Comparison of ENCODE assay signal across 26 cellular contexts in the genomic region with DNA sequence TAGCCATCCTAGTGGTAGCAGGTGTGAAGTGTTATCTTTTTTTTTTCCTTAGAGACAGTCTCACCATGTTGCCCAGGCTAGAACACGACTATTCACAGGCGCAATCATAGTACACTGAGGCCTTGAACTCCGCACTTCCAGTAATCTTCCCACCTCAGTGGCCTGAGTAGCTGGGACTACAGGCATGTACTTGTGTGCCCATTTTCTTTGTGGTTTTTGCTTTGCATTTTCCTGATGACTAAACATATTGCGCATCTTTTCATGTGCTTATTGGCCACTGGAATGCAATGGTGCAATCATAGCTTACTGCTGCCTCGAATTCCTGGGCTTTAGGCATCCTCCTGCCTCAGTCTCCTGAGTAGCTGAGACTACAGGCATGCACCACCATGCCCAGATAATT. TPM values are rescaled to one million over a fixed set of nuclear protein-coding genes. Genes with fewer than 3 reads are reported as not detected.
DNase-seq lines count a peak whose midpoint lies in the region; ATAC-seq, FAIRE-seq and TF ChIP-seq lines count a peak whose summit lies in the region.
"Had no signal": no experiment of that assay in that cellular context is flagged by ENCODE, and none has a peak within 500 bp of the region (broad histone marks: within the 10 kb centered on the region; RNA-seq: fewer than 3 reads in every experiment).

No MANE protein-coding gene starts in this region.

- no peak overlapping the region for H2BK120ac ChIP-seq in IMR-90 (ENCODE audit: low read depth, low read length)

- H3K27me3 ChIP-seq in IMR-90 (ENCODE audit: control insufficient read depth, insufficient read depth, low read length) (no peaks in the 10 kb centered on the region), bronchial epithelial cell (ENCODE audit: control insufficient read depth, insufficient read depth, low read length) (no peaks in the 10 kb centered on the region)
- no peaks in the 10 kb centered on the region for H3K27me3 ChIP-seq in CD8-positive, alpha-beta T cell (ENCODE audit: insufficient read depth, low read length)
- H3K27me3 ChIP-seq: spleen had no signal

- H3K4me1 ChIP-seq in IMR-90 (ENCODE audit: control insufficient read depth, insufficient read depth, low read length), result no peaks in the 10 kb centered on the region
- no peaks in the 10 kb centered on the region for H3K4me1 ChIP-seq in CD8-positive, alpha-beta T cell (ENCODE audit: insufficient read depth, low read length)
- H3K4me1 ChIP-seq: A549, spleen had no signal

- H2BK20ac ChIP-seq in IMR-90 (ENCODE audit: low read depth, low read length), result no peak overlapping the region

- no peak overlapping the region for H3K14ac ChIP-seq in IMR-90 (replicated peaks; ENCODE audit: low read depth, low read length)

- H2BK5ac ChIP-seq in IMR-90 (ENCODE audit: low read depth, low read length, poor library complexity, severe bottlenecking), result no peak overlapping the region

- no peak overlapping the region for H4K5ac ChIP-seq in IMR-90 (ENCODE audit: low read depth, low read length)

- ATAC-seq in IMR-90 (ENCODE audit: low read depth), result no peak
- no peak for ATAC-seq in naive thymus-derived CD8-positive, alpha-beta T cell
- ATAC-seq in CD8-positive, alpha-beta T cell, result no peak
- ATAC-seq: activated CD4-positive, CD25-positive, alpha-beta regulatory T cell treated with anti-CD3 and anti-CD28 coated beads, Interleukin-2, amount 50 U/mL, for 24 hours; left lobe of liver; natural killer cell treated with Interleukin-12 subunit alpha and Interleukin-12 subunit beta and Interleukin-15 and Interleukin-18, amount 100 ng/mL, for 72 hours; stimulated activated effector memory CD8-positive, alpha-beta T cell treated with anti-CD3 and anti-CD28 coated beads, Interleukin-12 subunit alpha, Interleukin-12 subunit beta, amount 100 ng/mL, for 72 hours; T-cell had no signal

- H2BK15ac ChIP-seq in IMR-90 (ENCODE audit: low read depth, low read length), result no peak overlapping the region

- no peak for TF ChIP-seq RAD21 in IMR-90 (IDR thresholded peaks at IDR 0.05; ENCODE audit: low read length)

- no peak overlapping the region for H2AK5ac ChIP-seq in IMR-90 (ENCODE audit: low read depth, low read length)

- in situ Hi-C loops in IMR-90 (cut with MboI; ENCODE audit: low sequenced_read_pairs), result no loop called here

- no peak overlapping the region for H3K23ac ChIP-seq in IMR-90 (ENCODE audit: low read depth, low read length)

- TF ChIP-seq CTCF in AG10803 (conservative IDR thresholded peaks at IDR 0.05; ENCODE audit: low read length) (no peak), IMR-90 (conservative IDR thresholded peaks at IDR 0.05; ENCODE audit: low read depth, low read length) (no peak), bronchial epithelial cell (IDR thresholded peaks at IDR 0.05; ENCODE audit: insufficient read depth, low read length, severe bottlenecking) (no peak), foreskin fibroblast (IDR thresholded peaks at IDR 0.05; ENCODE audit: low read depth, low read length) (no peak)
- TF ChIP-seq CTCF in CD8-positive, alpha-beta T cell (IDR thresholded peaks at IDR 0.05), result no peak

- peak; percentile 67 for DNase-seq in AG10803 (ENCODE audit: low read depth)
- DNase-seq in IMR-90, result peak; percentile 38
- peak; percentile 83 for DNase-seq in bronchial epithelial cell (ENCODE audit: low read depth)
- peak; percentile 15 to 57 for DNase-seq in foreskin fibroblast
- no peak for DNase-seq in naive thymus-derived CD8-positive, alpha-beta T cell
- DNase-seq in SW480 (ENCODE audit: low spot score), result no peak
- no peak for DNase-seq in NCI-H345 (lab: John Stamatoyannopoulos, UW)
- no peak for DNase-seq in CD8-positive, alpha-beta T cell
- DNase-seq: activated CD4-positive, alpha-beta memory T cell treated with anti-CD3 and anti-CD28 coated beads for 36 hours; activated effector memory CD4-positive, alpha-beta T cell treated with anti-CD3 and anti-CD28 coated beads, Interleukin-2, amount 50 U/mL, for 16 hours; endodermal cell; foreskin melanocyte; NCI-H1105; NCI-H2081; NCI-H510A; PC-9; retina; spleen; stimulated activated CD4-positive, alpha-beta T cell treated with anti-CD3 and anti-CD28 coated beads, Interleukin-2, amount 100 ng/mL, for 48 hours; T-cell had no signal

- no peaks in the 10 kb centered on the region for H3K9me3 ChIP-seq in IMR-90 (ENCODE audit: control insufficient read depth, insufficient read depth, low read length)
- no peaks in the 10 kb centered on the region for H3K9me3 ChIP-seq in CD8-positive, alpha-beta T cell (ENCODE audit: low read length)
- H3K9me3 ChIP-seq: A549, spleen had no signal

- H3K18ac ChIP-seq in IMR-90 (ENCODE audit: low read depth, low read length), result no peak overlapping the region

- no peak overlapping the region for H3K27ac Mint-ChIP-seq in naive thymus-derived CD8-positive, alpha-beta T cell
- no peak overlapping the region for H3K27ac Mint-ChIP-seq in CD8-positive, alpha-beta T cell
- H3K27ac Mint-ChIP-seq: activated CD4-positive, alpha-beta memory T cell treated with anti-CD3 and anti-CD28 coated beads for 36 hours; endodermal cell; stimulated activated effector memory CD8-positive, alpha-beta T cell treated with anti-CD3 and anti-CD28 coated beads, Interleukin-12 subunit alpha, Interleukin-12 subunit beta, amount 100 ng/mL, for 72 hours; T-cell had no signal

- H3K4me3 ChIP-seq in AG10803 (ENCODE audit: low read length), result no peak overlapping the region
- H3K4me3 ChIP-seq in IMR-90 (ENCODE audit: insufficient read depth, low read depth, low read length), result no peak overlapping the region
- no peak overlapping the region for H3K4me3 ChIP-seq in bronchial epithelial cell (ENCODE audit: low read depth, low read length)
- H3K4me3 ChIP-seq in foreskin fibroblast (ENCODE audit: low read depth in 1 of 2, low read length in 2 of 2), result no peak overlapping the region
- no peak overlapping the region for H3K4me3 ChIP-seq in CD8-positive, alpha-beta T cell (ENCODE audit: low read depth, low read length)
- H3K4me3 ChIP-seq: A549, coronary artery, PC-9, spleen had no signal

- POLR2A ChIA-PET in IMR-90 (lab: Charles Lee; ENCODE audit: unreplicated experiment), result no interaction called here
- POLR2A ChIA-PET in naive thymus-derived CD8-positive, alpha-beta T cell (lab: Charles Lee), result no interaction called here
- POLR2A ChIA-PET in CD8-positive, alpha-beta T cell (lab: Charles Lee), result interaction anchor here (0.7 to 1.1 kb wide), 3 partner anchors 17 to 74 kb away, joined by 3 to 5 read pairs (median 3); no protein-coding TSS in a partner anchor

- no peak overlapping the region for H2AK9ac ChIP-seq in IMR-90 (replicated peaks; ENCODE audit: low read depth, low read length, poor library complexity)

- no peak overlapping the region for H4K8ac ChIP-seq in IMR-90 (ENCODE audit: low read depth in 2 of 2, low read length in 2 of 2)

- no peak overlapping the region for H3K4me2 ChIP-seq in IMR-90 (ENCODE audit: low read depth, low read length)
- H3K4me2 ChIP-seq: A549, PC-9 had no signal

- H2AFZ ChIP-seq in IMR-90 (replicated peaks; ENCODE audit: low read length, poor library complexity), result no peak overlapping the region
- H2AFZ ChIP-seq: PC-9 had no signal

- BruUV-seq in IMR-90 (replicated peaks; lab: Mats Ljungman, UMichigan), result no TSS peak

- CTCF ChIA-PET in IMR-90 (lab: Yijun Ruan, JAX), result no interaction called here
- CTCF ChIA-PET in CD8-positive, alpha-beta T cell (lab: Charles Lee), result no interaction called here

- WGBS in IMR-90 (ENCODE audit: extremely low coverage in 2 of 2, insufficient read length in 1 of 2), 2 experiments, result 100% methylated on average over 1 of the region's 5 CpGs; no CpG with 5 or more reads in 1 of the 2 experiments

- no peak overlapping the region for H4K91ac ChIP-seq in IMR-90 (ENCODE audit: insufficient read depth, low read depth, low read length)

- dilution Hi-C loops in IMR-90 (cut with HindIII; ENCODE audit: low sequenced_read_pairs, unreplicated experiment), result no loop called here

- H4K20me1 ChIP-seq in IMR-90 (ENCODE audit: insufficient read depth, low read length), result no peaks in the 10 kb centered on the region

- H3K36me3 ChIP-seq in IMR-90 (ENCODE audit: control insufficient read depth, insufficient read depth, low read length), result no peaks in the 10 kb centered on the region; the same call in 1 of the 2 replicates
- no peaks in the 10 kb centered on the region for H3K36me3 ChIP-seq in bronchial epithelial cell (ENCODE audit: control insufficient read depth, insufficient read depth, low read length)
- H3K36me3 ChIP-seq in CD8-positive, alpha-beta T cell (ENCODE audit: insufficient read depth, low read length), result no peaks in the 10 kb centered on the region

- no peaks in the 10 kb centered on the region for H3K9me3 Mint-ChIP-seq in naive thymus-derived CD8-positive, alpha-beta T cell
- no peaks in the 10 kb centered on the region for H3K9me3 Mint-ChIP-seq in CD8-positive, alpha-beta T cell
- H3K9me3 Mint-ChIP-seq: activated CD4-positive, alpha-beta memory T cell treated with anti-CD3 and anti-CD28 coated beads for 36 hours; endodermal cell; natural killer cell treated with Interleukin-12 subunit alpha and Interleukin-12 subunit beta and Interleukin-15 and Interleukin-18, amount 100 ng/mL, for 72 hours; stimulated activated effector memory CD8-positive, alpha-beta T cell treated with anti-CD3 and anti-CD28 coated beads, Interleukin-12 subunit alpha, Interleukin-12 subunit beta, amount 100 ng/mL, for 72 hours; T-cell had no signal

- no peak overlapping the region for H3K9ac ChIP-seq in IMR-90 (ENCODE audit: low read depth, low read length)

- H3K56ac ChIP-seq in IMR-90 (ENCODE audit: extremely low read depth, insufficient read depth, low read length), result no peak overlapping the region

- no peak for TF ChIP-seq POLR2A in IMR-90 (IDR thresholded peaks at IDR 0.05; ENCODE audit: low read depth, low read length)

- no peaks in the 10 kb centered on the region; a peak in 1 of 4 replicates for H3K79me1 ChIP-seq in IMR-90 (ENCODE audit: low read depth in 1 of 2, low read length in 2 of 2)

- no peak overlapping the region for H3K27ac ChIP-seq in IMR-90 (ENCODE audit: insufficient read depth, low read length)
- H3K27ac ChIP-seq in CD8-positive, alpha-beta T cell (ENCODE audit: low read depth, low read length), result no peak overlapping the region
- H3K27ac ChIP-seq: A549, coronary artery, PC-9, spleen had no signal

- H3K4me1 Mint-ChIP-seq in naive thymus-derived CD8-positive, alpha-beta T cell, result no peaks in the 10 kb centered on the region
- no peaks in the 10 kb centered on the region for H3K4me1 Mint-ChIP-seq in CD8-positive, alpha-beta T cell (ENCODE audit: low read depth)
- H3K4me1 Mint-ChIP-seq: endodermal cell; stimulated activated effector memory CD8-positive, alpha-beta T cell treated with anti-CD3 and anti-CD28 coated beads, Interleukin-12 subunit alpha, Interleukin-12 subunit beta, amount 100 ng/mL, for 72 hours; T-cell had no signal

- H3K27me3 Mint-ChIP-seq in naive thymus-derived CD8-positive, alpha-beta T cell, result no peaks in the 10 kb centered on the region
- H3K27me3 Mint-ChIP-seq in CD8-positive, alpha-beta T cell (ENCODE audit: low read depth), result peaks cover 1% of the 10 kb centered on the region
- H3K27me3 Mint-ChIP-seq: activated CD4-positive, alpha-beta memory T cell treated with anti-CD3 and anti-CD28 coated beads for 36 hours; natural killer cell treated with Interleukin-12 subunit alpha and Interleukin-12 subunit beta and Interleukin-15 and Interleukin-18, amount 100 ng/mL, for 72 hours; T-cell had no signal

- intact Hi-C loops in IMR-90 (cut with micrococcal nuclease), result no loop called here
- intact Hi-C loops in CD8-positive, alpha-beta T cell (cut with DNase I, micrococcal nuclease), result no loop called here

- H3K4ac ChIP-seq in IMR-90 (ENCODE audit: low read depth, low read length), result no peak overlapping the region

- no peaks in the 10 kb centered on the region for H3K36me3 Mint-ChIP-seq in naive thymus-derived CD8-positive, alpha-beta T cell
- H3K36me3 Mint-ChIP-seq in CD8-positive, alpha-beta T cell, result no peaks in the 10 kb centered on the region
- H3K36me3 Mint-ChIP-seq: natural killer cell treated with Interleukin-12 subunit alpha and Interleukin-12 subunit beta and Interleukin-15 and Interleukin-18, amount 100 ng/mL, for 72 hours had no signal

- no peak overlapping the region for H3K4me3 Mint-ChIP-seq in naive thymus-derived CD8-positive, alpha-beta T cell
- no peak overlapping the region for H3K4me3 Mint-ChIP-seq in CD8-positive, alpha-beta T cell
- H3K4me3 Mint-ChIP-seq: activated CD4-positive, alpha-beta memory T cell treated with anti-CD3 and anti-CD28 coated beads for 36 hours; endodermal cell; natural killer cell treated with Interleukin-12 subunit alpha and Interleukin-12 subunit beta and Interleukin-15 and Interleukin-18, amount 100 ng/mL, for 72 hours; stimulated activated effector memory CD8-positive, alpha-beta T cell treated with anti-CD3 and anti-CD28 coated beads, Interleukin-12 subunit alpha, Interleukin-12 subunit beta, amount 100 ng/mL, for 72 hours; T-cell had no signal

- FAIRE-seq in bronchial epithelial cell (lab: Jason Lieb, UNC), result no peak
- FAIRE-seq: A549 had no signal

- 0 out of 2 replicates have a peak, but pooled peaks cover 2% of the 10 kb centered on the region for H3K9me1 ChIP-seq in IMR-90 (ENCODE audit: insufficient read depth, low read length)

RNA-seq across cellular contexts. Expression of a gene that starts 33.3 kb away (rescaled TPM):
- 0.54 and 0.56 TPM in 2 replicates for total RNA-seq in IMR-90 (2012; rRNA removed)
- 0.50 and 0.74 TPM in 2 replicates for polyA plus RNA-seq in IMR-90 (2012; rRNA removed)
- 0.24 and 0.49 TPM in 2 replicates for polyA plus RNA-seq in IMR-90 (2012; cell fraction: cytosol; rRNA removed)
- 0.18 and 0.71 TPM in 2 replicates for polyA plus RNA-seq in IMR-90 (2012; cell fraction: nucleus; rRNA removed; ENCODE audit: low replicate concordance)
- 7.9 and 9.0 TPM in 2 replicates for total RNA-seq in bronchial epithelial cell
- total RNA-seq in naive thymus-derived CD8-positive, alpha-beta T cell, result 10 to 100 TPM; 22.3 to 24.6 TPM
- 10 to 100 TPM; 23.0 to 29.4 (median 24.3) TPM for polyA plus RNA-seq in naive thymus-derived CD8-positive, alpha-beta T cell
- total RNA-seq in CD8-positive, alpha-beta T cell, result 10 to 100 TPM; 30.0 to 30.5 TPM

Comparison
In these comparisons a context has a peak if more than half of its experiments do, and no peak if none do; other contexts are left out.
1. DNase-seq: peak in AG10803 (single experiment), IMR-90 (single experiment), bronchial epithelial cell (single experiment) and foreskin fibroblast (2 of 2); none in naive thymus-derived CD8-positive, alpha-beta T cell (0 of 10), SW480 (single experiment), NCI-H345 (single experiment) and CD8-positive, alpha-beta T cell (0 of 7).